ENCODE assay signal across 8 cellular contexts in the genomic region with DNA sequence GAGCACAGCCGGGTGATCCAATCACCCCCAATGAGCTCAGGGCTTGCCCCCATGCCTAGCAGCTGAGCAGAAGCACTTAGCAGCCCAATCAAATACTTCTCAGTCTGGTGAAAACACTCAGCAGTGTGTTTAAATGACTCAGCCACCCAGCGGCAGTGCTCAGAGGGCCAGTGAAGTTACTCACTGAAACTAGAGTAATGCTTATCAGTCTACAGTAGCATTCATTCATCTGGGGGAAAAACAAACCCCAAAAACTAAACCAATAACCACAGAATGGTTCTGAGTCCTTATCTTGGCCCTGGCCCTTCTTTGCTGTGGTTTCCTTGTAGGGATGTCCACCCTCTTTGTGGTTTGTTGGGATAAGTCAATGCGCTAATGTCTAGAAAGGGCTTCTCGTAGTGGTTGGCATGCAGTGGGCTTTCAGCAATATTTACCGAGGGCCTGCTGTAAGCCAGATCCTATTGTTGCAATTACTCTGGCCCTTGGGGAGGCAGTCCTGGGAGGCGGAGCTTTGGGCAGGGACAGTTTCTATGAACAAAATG.
DNase-seq lines count a peak whose midpoint lies in the region; ATAC-seq lines count a peak whose summit lies in the region.

No MANE protein-coding gene starts in this region.

- peaks cover 47% of the 10 kb centered on the region for H3K27me3 ChIP-seq in adipocyte (replicated peaks; ENCODE audit: control insufficient read depth, insufficient read depth, low read length)

- no peaks in the 10 kb centered on the region for H3K9me3 ChIP-seq in adipocyte (ENCODE audit: control insufficient read depth, low read length)

- no peak overlapping the region for H3K4me3 ChIP-seq in adipocyte (ENCODE audit: low read length)

- ATAC-seq in GM21423 (IDR thresholded peaks at IDR 0.05; ENCODE audit: unreplicated experiment) (peak; percentile 93), HG03558 (IDR thresholded peaks at IDR 0.05; ENCODE audit: extremely low read depth, unreplicated experiment) (peak; percentile 92)
- ATAC-seq in stimulated activated naive CD8-positive, alpha-beta T cell treated with anti-CD3 and anti-CD28 coated beads, Interleukin-15, Interleukin-2, amounts not matched to agents 100 U/mL and 50 U/mL, for 24 hours: peak; percentile 97

- peak; percentile 55 for DNase-seq in DMS153 (lab: John Stamatoyannopoulos, UW)
- DNase-seq in DMS153 treated with DMSO at 0.1 percent for 48 hours (lab: John Stamatoyannopoulos, UW; ENCODE audit: unreplicated experiment): no peak
- peak; percentile 78 for DNase-seq in adipocyte (ENCODE audit: low read depth)
- DNase-seq in stimulated activated naive CD8-positive, alpha-beta T cell treated with anti-CD3 and anti-CD28 coated beads, Interleukin-15, Interleukin-2, amounts not matched to agents 100 U/mL and 50 U/mL, for 24 hours: peak; percentile 40
- DNase-seq in DMS114 treated with DMSO at 0.1 percent for 48 hours (lab: John Stamatoyannopoulos, UW; ENCODE audit: unreplicated experiment): no peak
- DNase-seq in central memory CD4-positive, alpha-beta T cell: no peak

- H3K4me1 ChIP-seq in adipocyte (ENCODE audit: control insufficient read depth, insufficient read depth, low read length): peaks cover 12% of the 10 kb centered on the region

- no peak overlapping the region for H3K9ac ChIP-seq in adipocyte (ENCODE audit: low read length)

- no peaks in the 10 kb centered on the region for H3K36me3 ChIP-seq in adipocyte (ENCODE audit: control insufficient read depth, insufficient read depth, low read length, severe bottlenecking)

Comparison
In these comparisons a context has a peak if more than half of its experiments do, and no peak if none do; other contexts are left out.
1. DNase-seq: peak in DMS153 (single experiment), adipocyte (single experiment) and stimulated activated naive CD8-positive, alpha-beta T cell treated with anti-CD3 and anti-CD28 coated beads, Interleukin-15, Interleukin-2, amounts not matched to agents 100 U/mL and 50 U/mL, for 24 hours (single experiment); none in DMS153 treated with DMSO at 0.1 percent for 48 hours (single experiment), DMS114 treated with DMSO at 0.1 percent for 48 hours (single experiment) and central memory CD4-positive, alpha-beta T cell (single experiment).
2. Peak in every context shown above with its lines, with median percentiles within 50 percentile points of each other: ATAC-seq.